ENCODE assay signal across 13 cellular contexts in the genomic region with DNA sequence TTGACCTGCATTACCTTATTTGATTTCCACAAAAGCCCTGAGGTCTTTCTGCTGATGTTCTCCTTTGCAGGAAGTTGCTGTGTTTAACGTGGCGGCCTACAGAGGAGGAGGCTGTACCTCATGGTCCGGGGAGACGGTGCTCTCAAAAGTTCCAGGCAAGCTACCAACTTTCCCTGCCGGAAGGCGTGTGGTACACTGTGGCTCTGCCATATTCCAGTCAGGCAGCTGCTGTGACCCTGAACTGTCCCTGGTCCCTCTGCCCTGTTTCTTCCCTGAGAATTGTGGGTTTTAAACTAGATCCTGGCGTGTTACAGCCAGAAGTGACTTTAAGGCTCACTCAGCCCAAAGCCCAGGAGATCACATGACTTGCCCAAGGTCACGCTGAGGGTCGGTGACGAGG.
DNase-seq lines count a peak whose midpoint lies in the region; ATAC-seq and TF ChIP-seq lines count a peak whose summit lies in the region.
"Had no signal": no experiment of that assay in that cellular context is flagged by ENCODE, and none has a peak within 500 bp of the region (broad histone marks: within the 10 kb centered on the region; RNA-seq: fewer than 3 reads in every experiment).

No MANE protein-coding gene starts in this region.

- H3K4me2 ChIP-seq in neuronal stem cell (ENCODE audit: insufficient read depth, low read length, poor library complexity, severe bottlenecking): no peak overlapping the region

- no peak overlapping the region for H2BK120ac ChIP-seq in neuronal stem cell (ENCODE audit: low read depth, low read length)

- no peak overlapping the region for H2BK5ac ChIP-seq in neuronal stem cell (ENCODE audit: low read length)

- H3K4me3 ChIP-seq in heart left ventricle (no peak overlapping the region), heart right ventricle (no peak overlapping the region), neuronal stem cell (ENCODE audit: low read length in 2 of 2) (no peak overlapping the region)
- H3K4me3 ChIP-seq: HAP-1 had no signal

- H4K8ac ChIP-seq in neuronal stem cell (ENCODE audit: low read depth, low read length): no peak overlapping the region

- H2AK5ac ChIP-seq in neuronal stem cell (ENCODE audit: low read depth, low read length): no peak overlapping the region

- no peak overlapping the region for H4K91ac ChIP-seq in neuronal stem cell (ENCODE audit: low read depth, low read length, poor library complexity)

- H3K9me3 ChIP-seq in heart left ventricle (no peaks in the 10 kb centered on the region), heart right ventricle (no peaks in the 10 kb centered on the region), neuronal stem cell (replicated peaks in 1 of 2; ENCODE audit: control insufficient read depth in 2 of 2, insufficient read depth in 1 of 2, low read depth in 1 of 2, low read length in 2 of 2) (no peaks in the 10 kb centered on the region)
- H3K9me3 ChIP-seq: HAP-1 had no signal

- no peak overlapping the region for H2AFZ ChIP-seq in neuronal stem cell (ENCODE audit: low read length)

- H3K23ac ChIP-seq in neuronal stem cell (ENCODE audit: low read depth, low read length, poor library complexity): no peak overlapping the region

- no peak overlapping the region for H3K4ac ChIP-seq in neuronal stem cell (ENCODE audit: low read length)

- TF ChIP-seq CTCF in heart left ventricle (IDR thresholded peaks at IDR 0.05): no peak
- TF ChIP-seq CTCF in heart right ventricle (IDR thresholded peaks at IDR 0.05): no peak
- TF ChIP-seq CTCF in GM20000 (IDR thresholded peaks at IDR 0.05; ENCODE audit: extremely low read depth, missing control alignments): no peak

- H3K27me3 ChIP-seq in heart left ventricle (peaks cover 0 to 15% (median 0%) of the 10 kb centered on the region in 9 donors), heart right ventricle (peaks cover 0 to 12% (median 0%) of the 10 kb centered on the region in 7 donors), neuronal stem cell (ENCODE audit: control insufficient read depth in 3 of 3, insufficient read depth in 3 of 3, low read depth in 1 of 3, low read length in 3 of 3) (peaks cover 0 to 40% (median 0%) of the 10 kb centered on the region in 3 experiments)

- DNase-seq in heart left ventricle (peak in 2 of 5 donors; percentile 42 to 47), cardiac septum (ENCODE audit: low spot score) (no peak), heart right ventricle (no peak), neuronal stem cell (ENCODE audit: low spot score) (no peak), D341Med (ENCODE audit: low spot score) (no peak), SKM-1 (lab: John Stamatoyannopoulos, UW; ENCODE audit: unreplicated experiment) (no peak), GM20000 (ENCODE audit: low spot score) (no peak)
- DNase-seq: CD4-positive, alpha-beta memory T cell; DMS79 treated with DMSO at 0.1 percent for 48 hours; EL; GOT3 had no signal

- no peak overlapping the region for H3K9ac ChIP-seq in neuronal stem cell (ENCODE audit: low read depth, low read length, poor library complexity)

- no peak for TF ChIP-seq POLR2A in heart left ventricle (IDR thresholded peaks at IDR 0.05)

- intact Hi-C loops in heart left ventricle (cut with DNase I): no loop called here
- intact Hi-C loops in cardiac septum (cut with DNase I): no loop called here
- intact Hi-C loops in heart right ventricle (cut with DNase I): no loop called here

- H3K18ac ChIP-seq in neuronal stem cell (ENCODE audit: low read length): peak overlapping the region; percentile 34

- no peaks in the 10 kb centered on the region for H3K36me3 ChIP-seq in heart left ventricle
- H3K36me3 ChIP-seq in heart right ventricle: no peaks in the 10 kb centered on the region
- H3K36me3 ChIP-seq in neuronal stem cell (replicated peaks in 1 of 2; ENCODE audit: control insufficient read depth in 2 of 2, insufficient read depth in 2 of 2, low read length in 2 of 2): no peaks in the 10 kb centered on the region
- H3K36me3 ChIP-seq: HAP-1 had no signal

- H2BK12ac ChIP-seq in neuronal stem cell (ENCODE audit: low read length): no peak overlapping the region

- ATAC-seq in heart left ventricle (peak; percentile 78 to 91 (median 84)), heart right ventricle (peak in 7 of 8 donors; percentile 45 to 90 (median 66))

- no peaks in the 10 kb centered on the region for H3K79me1 ChIP-seq in neuronal stem cell (ENCODE audit: low read depth, low read length)

- H3K4me1 ChIP-seq in heart left ventricle: no peaks in the 10 kb centered on the region
- H3K4me1 ChIP-seq in heart right ventricle: no peaks in the 10 kb centered on the region
- H3K4me1 ChIP-seq in neuronal stem cell (ENCODE audit: control insufficient read depth in 2 of 2, insufficient read depth in 1 of 2, low read depth in 1 of 2, low read length in 2 of 2): peaks cover 0 to 3% of the 10 kb centered on the region in 2 donors
- H3K4me1 ChIP-seq: HAP-1 had no signal

- H3K14ac ChIP-seq in neuronal stem cell (ENCODE audit: low read length): no peak overlapping the region

- H3K27ac ChIP-seq in heart left ventricle (peak overlapping the region in 1 of 12 donors; percentile 28), heart right ventricle (no peak overlapping the region), neuronal stem cell (replicated peaks; ENCODE audit: low read length) (no peak overlapping the region)
- H3K27ac ChIP-seq: C4-2B had no signal

- 54 to 71% (median 64%) methylated on average over 9 to 10 of the region's 10 CpGs for WGBS in heart left ventricle, 4 donors
- 65 to 74% methylated on average over 10 of the region's 10 CpGs for WGBS in heart right ventricle, 2 donors
- no CpG with 5 or more reads among the region's 10 CpGs for WGBS in neuronal stem cell (ENCODE audit: extremely low coverage in 2 of 2, insufficient read length in 2 of 2, insufficient replicate concordance in 1 of 2), 2 donors

- no peak overlapping the region for H2BK15ac ChIP-seq in neuronal stem cell (ENCODE audit: low read length)
